8 cellular contexts compared by ENCODE assay signal in genomic region chr3:43769471-43770425, GRCh38.
A peak's percentile ranks its signal among the peaks of the same experiment; 100 is the strongest.
DNase-seq lines count a peak whose midpoint lies in the region; ATAC-seq lines count a peak whose summit lies in the region.

No MANE protein-coding gene starts in this region.

- ATAC-seq in HG03025 (IDR thresholded peaks at IDR 0.05; ENCODE audit: low FRiP score, unreplicated experiment) (peak; percentile 64), left lobe of liver (peak; percentile 91), GM21515 (IDR thresholded peaks at IDR 0.05; ENCODE audit: unreplicated experiment) (no peak)

- peak; percentile 58 for DNase-seq in DMS153 treated with DMSO at 0.1 percent for 48 hours (lab: John Stamatoyannopoulos, UW; ENCODE audit: unreplicated experiment)
- peak; percentile 88 for DNase-seq in NCI-H524 treated with DMSO at 0.1 percent for 48 hours (lab: John Stamatoyannopoulos, UW)
- DNase-seq in activated CD4-positive, alpha-beta T cell treated with anti-CD3 and anti-CD28 coated beads, Interleukin-2, amount 50 U/mL, for 24 hours (ENCODE audit: low read depth in 1 of 2, low spot score in 1 of 2), result peak; percentile 60 to 61
- DNase-seq in dermis blood vessel endothelial cell, result peak; percentile 96
- peak; percentile 93 for DNase-seq in left lobe of liver (ENCODE audit: low spot score)
- DNase-seq in stimulated activated CD4-positive, alpha-beta T cell treated with anti-CD3 and anti-CD28 coated beads, Interleukin-2, amount 100 ng/mL, for 24 hours, result peak; percentile 80 to 88
